28 cellular contexts compared by ENCODE assay signal in genomic region chr16:10923146-10923649, GRCh38. TPM values are rescaled to one million over a fixed set of nuclear protein-coding genes. Genes with fewer than 3 reads are reported as not detected.
A peak's percentile ranks its signal among the peaks of the same experiment; 100 is the strongest.
DNase-seq lines count a peak whose midpoint lies in the region; ATAC-seq, FAIRE-seq and TF ChIP-seq lines count a peak whose summit lies in the region.
"Had no signal": no experiment of that assay in that cellular context is flagged by ENCODE, and none has a peak within 500 bp of the region (broad histone marks: within the 10 kb centered on the region; RNA-seq: fewer than 3 reads in every experiment).

No MANE protein-coding gene starts in this region.

- H3K27ac Mint-ChIP-seq in stimulated activated effector memory CD8-positive, alpha-beta T cell treated with anti-CD3 and anti-CD28 coated beads, Interleukin-12 subunit alpha, Interleukin-12 subunit beta, amount 100 ng/mL, for 72 hours, result peak overlapping the region; percentile 68
- H3K27ac Mint-ChIP-seq in naive thymus-derived CD4-positive, alpha-beta T cell, result no peak overlapping the region
- H3K27ac Mint-ChIP-seq: activated CD8-positive, alpha-beta T cell treated with anti-CD3 and anti-CD28 coated beads for 36 hours; CD4-positive, alpha-beta T cell had no signal

- H3K27ac ChIP-seq in adrenal gland (peak overlapping the region; percentile 30 to 86 (median 72)), HepG2 (ENCODE audit: extremely low read length, insufficient read depth, low read length) (peak overlapping the region; percentile 54)
- H3K27ac ChIP-seq in naive thymus-derived CD4-positive, alpha-beta T cell (ENCODE audit: low read depth, low read length), result no peak overlapping the region
- H3K27ac ChIP-seq: GM23248, KMS-11, SJSA1 had no signal

- no peaks in the 10 kb centered on the region for H3K27me3 ChIP-seq in adrenal gland
- H3K27me3 ChIP-seq in HepG2 (ENCODE audit: control insufficient read depth in 1 of 2, insufficient read depth in 2 of 2, low read length in 2 of 2), result peaks cover 0 to 4% of the 10 kb centered on the region in 2 experiments; a peak in 1 of 5 replicates
- no peaks in the 10 kb centered on the region for H3K27me3 ChIP-seq in naive thymus-derived CD4-positive, alpha-beta T cell (ENCODE audit: control insufficient read depth in 2 of 2, insufficient read depth in 2 of 2, low read length in 2 of 2)
- H3K27me3 ChIP-seq: body of pancreas, Peyer's patch, SJSA1, transverse colon had no signal

- in situ Hi-C loops in HepG2 (cut with HindIII; ENCODE audit: extremely low pct_ligation_motif_present, low pct_unique_long_range_greater_than_20kb), result loop anchor here (5.0 kb wide), 1 partner anchor 181 kb away; the partner anchor contains the start of gene NUBP1

- no TSS peak for BruUV-seq in HepG2 (replicated peaks; lab: Mats Ljungman, UMichigan)

- DNase-seq in adrenal gland (no peak), HepG2 (ENCODE audit: low spot score) (peak; percentile 73), NCI-H146 (lab: John Stamatoyannopoulos, UW) (no peak), posterior cingulate gyrus (no peak)
- no peak for DNase-seq in stimulated activated effector memory CD8-positive, alpha-beta T cell treated with anti-CD3 and anti-CD28 coated beads, Interleukin-12 subunit alpha, Interleukin-12 subunit beta, amount 100 ng/mL, for 72 hours (ENCODE audit: low spot score in 2 of 2)
- DNase-seq in naive thymus-derived CD4-positive, alpha-beta T cell, result no peak
- DNase-seq: activated CD8-positive, alpha-beta T cell treated with anti-CD3 and anti-CD28 coated beads for 36 hours; activated effector memory CD4-positive, alpha-beta T cell treated with Interleukin-2 at 50 U/mL for 16 hours; CD4-positive, alpha-beta T cell; DMS 273 treated with DMSO at 0.1 percent for 48 hours; effector CD8-positive, alpha-beta T cell; islet precursor cell; NCI-H1694 treated with DMSO at 0.1 percent for 48 hours; NCI-H2171 treated with DMSO at 0.1 percent for 48 hours; NCI-H524 treated with DMSO at 0.1 percent for 48 hours; NK-92 treated with Interleukin-12 subunit alpha and Interleukin-12 subunit beta, amount 100 ng/mL, for 24 hours; stimulated activated CD4-positive, alpha-beta T cell treated with anti-CD3 and anti-CD28 coated beads, Interleukin-4, amount 100 ng/mL, for 1 hour; stimulated activated naive CD4-positive, alpha-beta T cell treated with Interleukin-2 at 50 U/mL for 16 hours; T-helper 1 cell had no signal

- no peaks in the 10 kb centered on the region for H3K9me3 Mint-ChIP-seq in stimulated activated effector memory CD8-positive, alpha-beta T cell treated with anti-CD3 and anti-CD28 coated beads, Interleukin-12 subunit alpha, Interleukin-12 subunit beta, amount 100 ng/mL, for 72 hours
- H3K9me3 Mint-ChIP-seq in naive thymus-derived CD4-positive, alpha-beta T cell, result peaks cover 0 to 2% (median 0%) of the 10 kb centered on the region in 11 donors
- H3K9me3 Mint-ChIP-seq: activated CD8-positive, alpha-beta T cell treated with anti-CD3 and anti-CD28 coated beads for 36 hours; CD4-positive, alpha-beta T cell had no signal

- TF ChIP-seq POLR2A in GM18505 (IDR thresholded peaks at IDR 0.05; ENCODE audit: borderline replicate concordance, extremely low read depth, insufficient read depth, insufficient read length) (peak; percentile 11), adrenal gland (IDR thresholded peaks at IDR 0.05) (no peak), HepG2 (IDR thresholded peaks at IDR 0.05; ENCODE audit: insufficient read depth in 1 of 2, low read depth in 2 of 2, low read length in 2 of 2) (peak; percentile 48 to 51; a peak in 2 of 4 replicates)

- H3K4me3 ChIP-seq in adrenal gland, result no peak overlapping the region
- peak overlapping the region; percentile 22 to 72 (median 41); a peak in 5 of 6 replicates for H3K4me3 ChIP-seq in HepG2 (replicated peaks in 1 of 3; ENCODE audit: insufficient read depth in 1 of 3, low read depth in 2 of 3, low read length in 3 of 3)
- H3K4me3 ChIP-seq in naive thymus-derived CD4-positive, alpha-beta T cell (ENCODE audit: low read length), result no peak overlapping the region
- H3K4me3 ChIP-seq: body of pancreas, GM23248, Peyer's patch, SJSA1, transverse colon had no signal

- WGBS in adrenal gland, 4 donors, result 84 to 88% (median 88%) methylated on average over 7 to 10 of the region's 10 CpGs
- WGBS in HepG2 (ENCODE audit: low lambda C conversion rate), result 7% methylated on average over 9 of the region's 10 CpGs

- H3K9ac ChIP-seq in HepG2 (ENCODE audit: insufficient read depth, low read depth, low read length), result peak overlapping the region; percentile 25; the same call in 1 of the 2 replicates
- H3K9ac ChIP-seq: KMS-11 had no signal

- POLR2A ChIA-PET in HepG2 (lab: Yijun Ruan, JAX), result interaction anchor here (0.6 to 3.1 kb wide), 17 partner anchors 9 to 665 kb away, joined by 3 to 60 read pairs (median 4); partner anchors contain the start of genes ATF7IP2, CLEC16A, DEXI and EMP2
- POLR2A ChIA-PET in naive thymus-derived CD4-positive, alpha-beta T cell (lab: Charles Lee), result no interaction called here

- no peak for TF ChIP-seq RAD21 in HepG2 (CRISPR knock-in tag; IDR thresholded peaks at IDR 0.05)

- H3K4me1 ChIP-seq in adrenal gland (replicated peaks in 1 of 2) (peaks cover 40 to 42% of the 10 kb centered on the region in 2 donors), HepG2 (ENCODE audit: insufficient read depth, low read length) (peaks cover 39% of the 10 kb centered on the region)
- H3K4me1 ChIP-seq in naive thymus-derived CD4-positive, alpha-beta T cell (ENCODE audit: control insufficient read depth in 2 of 2, insufficient read depth in 2 of 2, low read length in 2 of 2), result no peaks in the 10 kb centered on the region
- H3K4me1 ChIP-seq: SJSA1 had no signal

- TF ChIP-seq EP300 in HepG2 (IDR thresholded peaks at IDR 0.05; ENCODE audit: low read depth in 2 of 2, low read length in 2 of 2), result no peak
- no peak for TF ChIP-seq EP300 in HepG2 (CRISPR knock-in tag; IDR thresholded peaks at IDR 0.05; ENCODE audit: borderline replicate concordance)

- H3K36me3 ChIP-seq in adrenal gland (replicated peaks in 1 of 2), result peaks cover 0 to 37% of the 10 kb centered on the region in 2 donors
- H3K36me3 ChIP-seq in HepG2 (replicated peaks in 1 of 2; ENCODE audit: control insufficient read depth in 1 of 2, insufficient read depth in 2 of 2, low read length in 2 of 2), result peaks cover 7 to 17% of the 10 kb centered on the region in 2 experiments
- H3K36me3 ChIP-seq in naive thymus-derived CD4-positive, alpha-beta T cell (ENCODE audit: control insufficient read depth in 2 of 3, insufficient read depth in 3 of 3, low read length in 3 of 3), result peaks cover 0 to 46% (median 0%) of the 10 kb centered on the region in 3 experiments

- no peaks in the 10 kb centered on the region for H4K20me1 ChIP-seq in HepG2 (ENCODE audit: insufficient read depth, low read length)

- no peak overlapping the region for H2AFZ ChIP-seq in HepG2 (ENCODE audit: low read length)
- H2AFZ ChIP-seq: GM23248 had no signal

- peaks cover 7% of the 10 kb centered on the region for H3K4me1 Mint-ChIP-seq in stimulated activated effector memory CD8-positive, alpha-beta T cell treated with anti-CD3 and anti-CD28 coated beads, Interleukin-12 subunit alpha, Interleukin-12 subunit beta, amount 100 ng/mL, for 72 hours
- peaks cover 0 to 10% (median 4%) of the 10 kb centered on the region in 7 donors for H3K4me1 Mint-ChIP-seq in naive thymus-derived CD4-positive, alpha-beta T cell

- peak overlapping the region; percentile 97 for H3K4me2 ChIP-seq in HepG2 (ENCODE audit: low read depth, low read length)
- H3K4me2 ChIP-seq: KMS-11 had no signal

- no peaks in the 10 kb centered on the region for H3K27me3 Mint-ChIP-seq in naive thymus-derived CD4-positive, alpha-beta T cell
- H3K27me3 Mint-ChIP-seq: activated CD8-positive, alpha-beta T cell treated with anti-CD3 and anti-CD28 coated beads for 36 hours; CD4-positive, alpha-beta T cell had no signal

- ATAC-seq in GM18505 (IDR thresholded peaks at IDR 0.05; ENCODE audit: unreplicated experiment) (no peak), HepG2 (peak; percentile 67), GM18867 (IDR thresholded peaks at IDR 0.05; ENCODE audit: unreplicated experiment) (no peak)
- ATAC-seq in stimulated activated effector memory CD8-positive, alpha-beta T cell treated with anti-CD3 and anti-CD28 coated beads, Interleukin-12 subunit alpha, Interleukin-12 subunit beta, amount 100 ng/mL, for 72 hours, result no peak
- no peak for ATAC-seq in naive thymus-derived CD4-positive, alpha-beta T cell
- ATAC-seq: activated CD8-positive, alpha-beta T cell treated with anti-CD3 and anti-CD28 coated beads for 36 hours had no signal

- no peak overlapping the region for H3K4me3 Mint-ChIP-seq in stimulated activated effector memory CD8-positive, alpha-beta T cell treated with anti-CD3 and anti-CD28 coated beads, Interleukin-12 subunit alpha, Interleukin-12 subunit beta, amount 100 ng/mL, for 72 hours
- no peak overlapping the region for H3K4me3 Mint-ChIP-seq in naive thymus-derived CD4-positive, alpha-beta T cell
- H3K4me3 Mint-ChIP-seq: activated CD8-positive, alpha-beta T cell treated with anti-CD3 and anti-CD28 coated beads for 36 hours; CD4-positive, alpha-beta T cell had no signal

- H3K79me2 ChIP-seq in HepG2 (ENCODE audit: insufficient read depth, low read length), result no peaks in the 10 kb centered on the region

- TF ChIP-seq CTCF in adrenal gland (IDR thresholded peaks at IDR 0.05), result no peak
- no peak for TF ChIP-seq CTCF in HepG2 (CRISPR knock-in tag; IDR thresholded peaks at IDR 0.05)

- H3K36me3 Mint-ChIP-seq in stimulated activated effector memory CD8-positive, alpha-beta T cell treated with anti-CD3 and anti-CD28 coated beads, Interleukin-12 subunit alpha, Interleukin-12 subunit beta, amount 100 ng/mL, for 72 hours, result peaks cover 70% of the 10 kb centered on the region
- peaks cover 8 to 32% (median 22%) of the 10 kb centered on the region in 5 donors for H3K36me3 Mint-ChIP-seq in naive thymus-derived CD4-positive, alpha-beta T cell

- H3K9me3 ChIP-seq in adrenal gland (replicated peaks in 1 of 3) (no peaks in the 10 kb centered on the region), HepG2 (ENCODE audit: low read length) (no peaks in the 10 kb centered on the region)
- no peaks in the 10 kb centered on the region for H3K9me3 ChIP-seq in naive thymus-derived CD4-positive, alpha-beta T cell (ENCODE audit: control insufficient read depth in 2 of 3, low read length in 3 of 3)
- H3K9me3 ChIP-seq: body of pancreas, Peyer's patch, SJSA1, transverse colon had no signal

- CTCF ChIA-PET in HepG2 (lab: Yijun Ruan, JAX; ENCODE audit: low intra/inter-chr PET ratio, low total read pairs), result no interaction called here
- CTCF ChIA-PET in naive thymus-derived CD4-positive, alpha-beta T cell (lab: Charles Lee), result no interaction called here

- FAIRE-seq in HepG2 (lab: Jason Lieb, UNC), result peak; percentile 58

- intact Hi-C loops in adrenal gland (cut with DNase I) (loop anchor here in 1 of 2 donors (10.0 kb wide), 1 partner anchor 408 kb away; no protein-coding TSS in a partner anchor), HepG2 (cut with micrococcal nuclease; ENCODE audit: unreplicated experiment) (loop anchor here (2.0 kb wide), 1 partner anchor 402 kb away; no protein-coding TSS in a partner anchor), posterior cingulate gyrus (cut with DNase I) (loop anchor here (5.0 kb wide), 1 partner anchor 171 kb away; no protein-coding TSS in a partner anchor)
- intact Hi-C loops in naive thymus-derived CD4-positive, alpha-beta T cell (cut with micrococcal nuclease), result no loop called here

RNA-seq across cellular contexts. Expression of gene DEXI, which starts 19.1 kb away (rescaled TPM):
- total RNA-seq in adrenal gland (100 to 1,000 TPM in 5 of 8 donors, 10 to 100 TPM in 3; 91.9 to 303 (median 136) TPM), HepG2 (2016; rRNA removed; fragmentation: Illumina TruSeq; extraction: Trizol) (57.9 and 70.4 TPM in 2 replicates)
- polyA plus RNA-seq in adrenal gland (10 to 100 TPM; 52.6 to 56.6 (median 54.3) TPM), HepG2 (2011; rRNA removed) (51.5 and 54.4 TPM in 2 replicates)
- total RNA-seq in HepG2 (2016; cell fraction: cytosol; rRNA removed; fragmentation: Illumina TruSeq; extraction: Trizol; ENCODE audit: low read depth), result 68.6 and 86.7 TPM in 2 replicates
- total RNA-seq in HepG2 (2016; cell fraction: insoluble cytoplasmic fraction; rRNA removed; fragmentation: Illumina TruSeq; extraction: Trizol), result 54.1 and 71.8 TPM in 2 replicates
- 117 and 144 TPM in 2 replicates for total RNA-seq in HepG2 (2016; cell fraction: membrane; rRNA removed; fragmentation: Illumina TruSeq; extraction: Trizol)
- total RNA-seq in HepG2 (2016; cell fraction: nucleus; rRNA removed; fragmentation: Illumina TruSeq; extraction: Trizol), result 35.4 and 46.3 TPM in 2 replicates
- 69.5 and 78.6 TPM in 2 replicates for polyA plus RNA-seq in HepG2 (2011; cell fraction: cytosol; rRNA removed)
- polyA plus RNA-seq in HepG2 (2011; cell fraction: nucleus; rRNA removed), result 40.4 and 50.2 TPM in 2 replicates
- 45.6 and 55.0 TPM in 2 replicates for polyA plus RNA-seq in HepG2 (2012)
- 70.9 and 88.4 TPM in 2 replicates for polyA plus RNA-seq in HepG2 (2016; cell fraction: cytosol; fragmentation: Illumina TruSeq; extraction: Trizol; ENCODE audit: low read depth)
- 58.1 and 70.0 TPM in 2 replicates for polyA plus RNA-seq in HepG2 (2016; cell fraction: insoluble cytoplasmic fraction; fragmentation: Illumina TruSeq; extraction: Trizol; ENCODE audit: low read depth)
- polyA plus RNA-seq in HepG2 (2016; cell fraction: membrane; fragmentation: Illumina TruSeq; extraction: Trizol; ENCODE audit: low read depth), result 120 and 124 TPM in 2 replicates
- 60.2 and 65.5 TPM in 2 replicates for polyA plus RNA-seq in HepG2 (2016; cell fraction: nucleus; fragmentation: Illumina TruSeq; extraction: Trizol; ENCODE audit: insufficient read depth, low read depth)
- 31.7 and 71.0 TPM in 2 replicates for polyA minus RNA-seq in HepG2 (2011; rRNA and poly(A)+ RNA removed; ENCODE audit: low replicate concordance)
- polyA minus RNA-seq in HepG2 (2011; cell fraction: cytosol; rRNA and poly(A)+ RNA removed), result 34.2 and 35.1 TPM in 2 replicates
- polyA minus RNA-seq in HepG2 (2011; cell fraction: nucleus; rRNA and poly(A)+ RNA removed), result 24.7 and 27.7 TPM in 2 replicates
- 10 to 100 TPM; 13.2 to 39.8 (median 30.2) TPM for total RNA-seq in naive thymus-derived CD4-positive, alpha-beta T cell
- polyA plus RNA-seq in naive thymus-derived CD4-positive, alpha-beta T cell, result 10 to 100 TPM; 51.0 to 83.5 TPM

RNA-seq across cellular contexts. Expression of gene CLEC16A, which starts 21.2 kb away (rescaled TPM):
- total RNA-seq in adrenal gland (10 to 100 TPM; 22.5 to 37.2 (median 29.0) TPM), HepG2 (2016; rRNA removed; fragmentation: Illumina TruSeq; extraction: Trizol) (10.3 and 13.6 TPM in 2 replicates)
- polyA plus RNA-seq in adrenal gland (10 to 100 TPM; 14.0 to 24.7 (median 21.6) TPM), HepG2 (2011; rRNA removed) (8.5 and 9.5 TPM in 2 replicates)
- total RNA-seq in HepG2 (2016; cell fraction: cytosol; rRNA removed; fragmentation: Illumina TruSeq; extraction: Trizol; ENCODE audit: low read depth), result 35.7 and 39.7 TPM in 2 replicates
- total RNA-seq in HepG2 (2016; cell fraction: insoluble cytoplasmic fraction; rRNA removed; fragmentation: Illumina TruSeq; extraction: Trizol), result 10.6 and 12.8 TPM in 2 replicates
- 14.4 and 15.9 TPM in 2 replicates for total RNA-seq in HepG2 (2016; cell fraction: membrane; rRNA removed; fragmentation: Illumina TruSeq; extraction: Trizol)
- total RNA-seq in HepG2 (2016; cell fraction: nucleus; rRNA removed; fragmentation: Illumina TruSeq; extraction: Trizol), result 17.5 and 18.7 TPM in 2 replicates
- polyA plus RNA-seq in HepG2 (2011; cell fraction: cytosol; rRNA removed), result 6.6 and 6.8 TPM in 2 replicates
- polyA plus RNA-seq in HepG2 (2011; cell fraction: nucleus; rRNA removed), result 17.0 and 19.5 TPM in 2 replicates
- 10.3 and 12.0 TPM in 2 replicates for polyA plus RNA-seq in HepG2 (2012)
- 1.7 and 1.9 TPM in 2 replicates for polyA plus RNA-seq in HepG2 (2016; cell fraction: cytosol; fragmentation: Illumina TruSeq; extraction: Trizol; ENCODE audit: low read depth)
- polyA plus RNA-seq in HepG2 (2016; cell fraction: insoluble cytoplasmic fraction; fragmentation: Illumina TruSeq; extraction: Trizol; ENCODE audit: low read depth), result 11.8 and 14.0 TPM in 2 replicates
- polyA plus RNA-seq in HepG2 (2016; cell fraction: membrane; fragmentation: Illumina TruSeq; extraction: Trizol; ENCODE audit: low read depth), result 3.4 and 4.4 TPM in 2 replicates
- polyA plus RNA-seq in HepG2 (2016; cell fraction: nucleus; fragmentation: Illumina TruSeq; extraction: Trizol; ENCODE audit: insufficient read depth, low read depth), result 22.7 and 25.7 TPM in 2 replicates
- polyA minus RNA-seq in HepG2 (2011; rRNA and poly(A)+ RNA removed; ENCODE audit: low replicate concordance), result 24.9 and 35.4 TPM in 2 replicates
- polyA minus RNA-seq in HepG2 (2011; cell fraction: cytosol; rRNA and poly(A)+ RNA removed), result 14.4 and 19.0 TPM in 2 replicates
- 25.8 and 32.0 TPM in 2 replicates for polyA minus RNA-seq in HepG2 (2011; cell fraction: nucleus; rRNA and poly(A)+ RNA removed)
- 10 to 100 TPM; 28.2 to 38.2 (median 34.0) TPM for total RNA-seq in naive thymus-derived CD4-positive, alpha-beta T cell
- polyA plus RNA-seq in naive thymus-derived CD4-positive, alpha-beta T cell, result 10 to 100 TPM; 14.7 to 25.6 TPM

RNA-seq across cellular contexts. Expression of gene CIITA, which starts 46.2 kb away (rescaled TPM):
- total RNA-seq in adrenal gland, result 10 to 100 TPM in 7 of 8 donors, 1 to 10 TPM in 1; 6.5 to 48.1 (median 20.6) TPM
- 10 to 100 TPM in 1 of 3 donors, 1 to 10 TPM in 2; 4.4 to 37.2 (median 7.9) TPM for polyA plus RNA-seq in adrenal gland
- 0.09 and 0.11 TPM in 2 replicates for total RNA-seq in HepG2 (2016; rRNA removed; fragmentation: Illumina TruSeq; extraction: Trizol)
- 0.09 TPM in 1 of 2 replicates, not detected in the other for total RNA-seq in HepG2 (2016; cell fraction: cytosol; rRNA removed; fragmentation: Illumina TruSeq; extraction: Trizol; ENCODE audit: low read depth)
- 0.10 and 0.13 TPM in 2 replicates for total RNA-seq in HepG2 (2016; cell fraction: insoluble cytoplasmic fraction; rRNA removed; fragmentation: Illumina TruSeq; extraction: Trizol)
- 0.09 and 0.21 TPM in 2 replicates for total RNA-seq in HepG2 (2016; cell fraction: membrane; rRNA removed; fragmentation: Illumina TruSeq; extraction: Trizol)
- total RNA-seq in HepG2 (2016; cell fraction: nucleus; rRNA removed; fragmentation: Illumina TruSeq; extraction: Trizol), result 0.19 TPM in 1 of 2 replicates, not detected in the other
- 0.05 and 0.08 TPM in 2 replicates for polyA plus RNA-seq in HepG2 (2011; rRNA removed)
- polyA plus RNA-seq in HepG2 (2011; cell fraction: cytosol; rRNA removed), result 0.10 and 0.11 TPM in 2 replicates
- 0.28 and 0.47 TPM in 2 replicates for polyA plus RNA-seq in HepG2 (2011; cell fraction: nucleus; rRNA removed)
- polyA plus RNA-seq in HepG2 (2012), result 0.36 and 0.56 TPM in 2 replicates
- 0.11 and 0.14 TPM in 2 replicates for polyA plus RNA-seq in HepG2 (2016; cell fraction: cytosol; fragmentation: Illumina TruSeq; extraction: Trizol; ENCODE audit: low read depth)
- 0.13 TPM in 1 of 2 replicates, not detected in the other for polyA plus RNA-seq in HepG2 (2016; cell fraction: insoluble cytoplasmic fraction; fragmentation: Illumina TruSeq; extraction: Trizol; ENCODE audit: low read depth)
- polyA plus RNA-seq in HepG2 (2016; cell fraction: membrane; fragmentation: Illumina TruSeq; extraction: Trizol; ENCODE audit: low read depth), result 0.24 TPM in 1 of 2 replicates, not detected in the other
- polyA plus RNA-seq in HepG2 (2016; cell fraction: nucleus; fragmentation: Illumina TruSeq; extraction: Trizol; ENCODE audit: insufficient read depth, low read depth), result 0.15 TPM in 1 of 2 replicates, not detected in the other
- polyA minus RNA-seq in HepG2 (2011; rRNA and poly(A)+ RNA removed; ENCODE audit: low replicate concordance), result 0.06 and 1.5 TPM in 2 replicates
- 0.26 TPM in 1 of 2 replicates, not detected in the other for polyA minus RNA-seq in HepG2 (2011; cell fraction: cytosol; rRNA and poly(A)+ RNA removed)
- 0.12 and 0.26 TPM in 2 replicates for polyA minus RNA-seq in HepG2 (2011; cell fraction: nucleus; rRNA and poly(A)+ RNA removed)
- 10 to 100 TPM in 2 of 5 experiments, 1 to 10 TPM in 3; 1.0 to 72.1 (median 6.7) TPM for total RNA-seq in naive thymus-derived CD4-positive, alpha-beta T cell
- polyA plus RNA-seq in naive thymus-derived CD4-positive, alpha-beta T cell, result under 1 TPM; 0.12 to 0.27 TPM
- total RNA-seq: chondrocyte, GM23248 had no signal

Comparison
In these comparisons a context has a peak if more than half of its experiments do, and no peak if none do; other contexts are left out.
1. POLR2A ChIP-seq: peak in GM18505 (single experiment) and HepG2 (2 of 2); none in adrenal gland (0 of 2).
2. H3K4me3 ChIP-seq: peak in HepG2 (3 of 3); none in adrenal gland (0 of 4) and naive thymus-derived CD4-positive, alpha-beta T cell (single experiment).
3. intact Hi-C loops: an anchor here in HepG2 (2.0 kb wide) and posterior cingulate gyrus (5.0 kb wide); none called in naive thymus-derived CD4-positive, alpha-beta T cell.